Comparison of ENCODE assay signal across 23 cellular contexts in the genomic region with DNA sequence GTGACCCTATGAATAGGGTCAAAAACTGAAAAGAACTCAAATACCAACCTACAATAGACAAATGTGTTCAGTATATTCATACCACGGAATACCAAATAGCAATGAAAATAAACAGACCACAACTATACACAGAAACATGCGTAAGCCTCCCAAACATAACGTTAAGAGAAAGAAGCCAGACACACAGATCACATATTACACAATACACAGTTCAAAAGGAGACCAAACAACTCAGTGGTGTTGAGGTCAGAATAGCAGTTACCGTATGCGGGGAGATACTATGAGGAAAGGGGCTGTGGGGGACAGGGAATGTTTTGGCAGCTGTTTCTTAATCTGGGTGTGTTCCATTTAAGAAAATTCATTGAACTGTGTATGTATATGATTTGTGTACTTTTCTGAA. TPM values are rescaled to one million over a fixed set of nuclear protein-coding genes. Genes with fewer than 3 reads are reported as not detected.
DNase-seq lines count a peak whose midpoint lies in the region; ATAC-seq and TF ChIP-seq lines count a peak whose summit lies in the region.
"Had no signal": no experiment of that assay in that cellular context is flagged by ENCODE, and none has a peak within 500 bp of the region (broad histone marks: within the 10 kb centered on the region; RNA-seq: fewer than 3 reads in every experiment).

No MANE protein-coding gene starts in this region.

- TF ChIP-seq POLR2A in ovary (IDR thresholded peaks at IDR 0.05) = no peak

- H2BK120ac ChIP-seq in mesenchymal stem cell (ENCODE audit: low read depth, low read length) = no peak overlapping the region

- peaks cover 67% of the 10 kb centered on the region for H3K4me1 ChIP-seq in Caco-2
- H3K4me1 ChIP-seq in OCI-LY7 (ENCODE audit: insufficient read depth, low read length, poor library complexity, severe bottlenecking) = peaks cover 100% of the 10 kb centered on the region
- H3K4me1 ChIP-seq in mesenchymal stem cell (ENCODE audit: control insufficient read depth, insufficient read depth, low read depth, low read length) = peaks cover 4% of the 10 kb centered on the region
- H3K4me1 ChIP-seq in ovary (ENCODE audit: insufficient read depth) = peaks cover 1% of the 10 kb centered on the region

- no peak for DNase-seq in Caco-2
- no peak for DNase-seq in OCI-LY7 (ENCODE audit: low spot score)
- peak; percentile 22 to 46 for DNase-seq in cardiac fibroblast (ENCODE audit: low read depth in 2 of 2)
- DNase-seq in mesenchymal stem cell = peak; percentile 94
- no peak for DNase-seq in ovary
- no peak for DNase-seq in NCI-H1436 treated with DMSO at 0.1 percent for 48 hours (lab: John Stamatoyannopoulos, UW)
- DNase-seq: activated CD8-positive, alpha-beta memory T cell treated with anti-CD3 and anti-CD28 coated beads for 24 hours; activated T-cell treated with anti-CD3 and anti-CD28 coated beads, Interleukin-2, amount 50 U/mL, for 72 hours; CD4-positive, alpha-beta memory T cell; DMS79; erythroblast; islet precursor cell; NCI-H2081 treated with DMSO at 0.1 percent for 48 hours; NCI-H524; retina; SHP77 treated with DMSO at 0.1 percent for 48 hours; stimulated activated CD4-positive, alpha-beta T cell treated with anti-CD3 and anti-CD28 coated beads, Interleukin-15, amount 100 ng/mL, for 24 hours; stimulated activated naive CD4-positive, alpha-beta T cell treated with Interleukin-2 at 50 U/mL for 16 hours; trophoblast cell had no signal

- peaks cover 10% of the 10 kb centered on the region for H3K9me3 Mint-ChIP-seq in Caco-2 (ENCODE audit: unreplicated experiment)
- H3K9me3 Mint-ChIP-seq: activated T-cell treated with anti-CD3 and anti-CD28 coated beads, Interleukin-2, amount 50 U/mL, for 72 hours; CD4-positive, alpha-beta memory T cell; T-helper 1 cell treated with Interleukin-12 subunit alpha and Interleukin-12 subunit beta and Interleukin-4 antibody, amounts not matched to agents 30 μg/mL and 1 μg/mL, for 36 hours had no signal

- no peaks in the 10 kb centered on the region for H4K20me1 ChIP-seq in OCI-LY7 (ENCODE audit: insufficient read depth, low read length)

- H3K4me3 ChIP-seq in Caco-2 (ENCODE audit: low read depth, low read length) = no peak overlapping the region
- H3K4me3 ChIP-seq in OCI-LY7 (ENCODE audit: low read depth, low read length, poor library complexity, severe bottlenecking) = peak overlapping the region; percentile 91
- no peak overlapping the region for H3K4me3 ChIP-seq in cardiac fibroblast (replicated peaks in 1 of 2; ENCODE audit: low read depth in 2 of 2, low read length in 2 of 2)
- no peak overlapping the region for H3K4me3 ChIP-seq in mesenchymal stem cell (ENCODE audit: insufficient read depth in 1 of 2, low read depth in 1 of 2, low read length in 2 of 2)
- no peak overlapping the region for H3K4me3 ChIP-seq in ovary

- no peak overlapping the region for H2AK5ac ChIP-seq in mesenchymal stem cell (ENCODE audit: low read length, severe bottlenecking)

- H3K27ac ChIP-seq in OCI-LY7 (ENCODE audit: low read depth, low read length, poor library complexity, severe bottlenecking) = peak overlapping the region; percentile 88
- no peak overlapping the region for H3K27ac ChIP-seq in mesenchymal stem cell (ENCODE audit: low read length, poor library complexity, severe bottlenecking)
- H3K27ac ChIP-seq in ovary = no peak overlapping the region

- H3K79me1 ChIP-seq in mesenchymal stem cell (replicated peaks; ENCODE audit: low read length, poor library complexity, severe bottlenecking) = peaks cover 41% of the 10 kb centered on the region

- no peak overlapping the region for H3K9ac ChIP-seq in mesenchymal stem cell (ENCODE audit: low read length)

- H3K4ac ChIP-seq in mesenchymal stem cell (ENCODE audit: low read depth in 1 of 2, low read length in 2 of 2) = no peak overlapping the region

- H3K4me2 ChIP-seq in OCI-LY7 (ENCODE audit: low read length) (peak overlapping the region; percentile 98), mesenchymal stem cell (ENCODE audit: low read length, poor library complexity, severe bottlenecking) (no peak overlapping the region)

- H3K36me3 ChIP-seq in Caco-2 (ENCODE audit: control insufficient read depth, insufficient read depth, low read length) = no peaks in the 10 kb centered on the region
- H3K36me3 ChIP-seq in OCI-LY7 (ENCODE audit: insufficient read depth, low read length) = peaks cover 45% of the 10 kb centered on the region
- H3K36me3 ChIP-seq in mesenchymal stem cell (ENCODE audit: control insufficient read depth in 1 of 2, insufficient read depth in 2 of 2, low read depth in 1 of 2, low read length in 2 of 2) = no peaks in the 10 kb centered on the region
- no peaks in the 10 kb centered on the region for H3K36me3 ChIP-seq in ovary

- H2BK5ac ChIP-seq in mesenchymal stem cell (ENCODE audit: low read depth, low read length, poor library complexity, severe bottlenecking) = no peak overlapping the region

- POLR2A ChIA-PET in Caco-2 (lab: Charles Lee) (no interaction called here), OCI-LY7 (lab: Charles Lee) (interaction anchor here (0.7 to 6.7 kb wide), 7 partner anchors 8 to 756 kb away, joined by 3 to 58 read pairs (median 5); no protein-coding TSS in a partner anchor)

- peaks cover 12% of the 10 kb centered on the region for H3K36me3 Mint-ChIP-seq in Caco-2 (ENCODE audit: insufficient read depth, unreplicated experiment)
- H3K36me3 Mint-ChIP-seq: activated naive CD8-positive, alpha-beta T cell; CD4-positive, alpha-beta memory T cell had no signal

- H4K8ac ChIP-seq in mesenchymal stem cell (ENCODE audit: low read length) = no peak overlapping the region

- peaks cover 51% of the 10 kb centered on the region for H3K4me1 Mint-ChIP-seq in Caco-2 (ENCODE audit: low read depth, unreplicated experiment)

- 6% methylated on average over 5 of the region's 5 CpGs for WGBS in mesenchymal stem cell
- 74 to 77% (median 74%) methylated on average over 5 of the region's 5 CpGs for WGBS in ovary, 3 donors

- H3K14ac ChIP-seq in mesenchymal stem cell (ENCODE audit: low read length in 2 of 2) = no peak overlapping the region

- no peaks in the 10 kb centered on the region for H3K9me2 ChIP-seq in OCI-LY7 (ENCODE audit: insufficient read depth, low read length)

- BruUV-seq in Caco-2 (replicated peaks; lab: Mats Ljungman, UMichigan) (no TSS peak), OCI-LY7 (replicated peaks; lab: Mats Ljungman, UMichigan) (no TSS peak)

- H2BK15ac ChIP-seq in mesenchymal stem cell (ENCODE audit: low read depth, poor library complexity, severe bottlenecking) = no peak overlapping the region

- peak overlapping the region; percentile 20 for H3K27ac Mint-ChIP-seq in Caco-2 (ENCODE audit: unreplicated experiment)
- H3K27ac Mint-ChIP-seq: activated naive CD8-positive, alpha-beta T cell; activated T-cell treated with anti-CD3 and anti-CD28 coated beads, Interleukin-2, amount 50 U/mL, for 72 hours; CD4-positive, alpha-beta memory T cell; T-helper 1 cell treated with Interleukin-12 subunit alpha and Interleukin-12 subunit beta and Interleukin-4 antibody, amounts not matched to agents 30 μg/mL and 1 μg/mL, for 36 hours had no signal

- H3K9me3 ChIP-seq in Caco-2 = no peaks in the 10 kb centered on the region
- H3K9me3 ChIP-seq in OCI-LY7 (ENCODE audit: low read length) = peaks cover 7% of the 10 kb centered on the region; the same call in 1 of the 2 replicates
- H3K9me3 ChIP-seq in mesenchymal stem cell (ENCODE audit: control insufficient read depth, low read length) = no peaks in the 10 kb centered on the region
- no peaks in the 10 kb centered on the region for H3K9me3 ChIP-seq in ovary

- ATAC-seq in HG03045 (IDR thresholded peaks at IDR 0.05; ENCODE audit: unreplicated experiment) = no peak
- ATAC-seq in GM19023 (IDR thresholded peaks at IDR 0.05; ENCODE audit: unreplicated experiment) = no peak
- ATAC-seq: activated T-cell treated with anti-CD3 and anti-CD28 coated beads, Interleukin-2, amount 50 U/mL, for 72 hours had no signal

- H3K27me3 ChIP-seq in Caco-2 (replicated peaks; ENCODE audit: control insufficient read depth, insufficient read depth, low read length) (no peaks in the 10 kb centered on the region), mesenchymal stem cell (ENCODE audit: control insufficient read depth in 1 of 2, insufficient read depth in 1 of 2, low read length in 2 of 2) (peaks cover 0 to 8% of the 10 kb centered on the region in 2 experiments), ovary (no peaks in the 10 kb centered on the region)

- intact Hi-C loops in Caco-2 (cut with micrococcal nuclease; ENCODE audit: unreplicated experiment) = no loop called here
- intact Hi-C loops in OCI-LY7 (cut with micrococcal nuclease; ENCODE audit: unreplicated experiment) = no loop called here
- intact Hi-C loops in ovary (cut with DNase I) = no loop called here

- no peak overlapping the region for H4K91ac ChIP-seq in mesenchymal stem cell (ENCODE audit: low read length)

- no peak for TF ChIP-seq EP300 in ovary (IDR thresholded peaks at IDR 0.05)

- H2AFZ ChIP-seq in OCI-LY7 (ENCODE audit: low read length) (no peak overlapping the region; the same call in 1 of the 2 replicates), mesenchymal stem cell (ENCODE audit: low read depth, low read length) (no peak overlapping the region)

- no peak overlapping the region for H3K18ac ChIP-seq in mesenchymal stem cell (ENCODE audit: low read depth in 1 of 2, low read length in 2 of 2)

- no peaks in the 10 kb centered on the region for H3K27me3 Mint-ChIP-seq in Caco-2 (ENCODE audit: insufficient read depth, unreplicated experiment)

- H2BK12ac ChIP-seq in mesenchymal stem cell (ENCODE audit: low read length in 2 of 2) = no peak overlapping the region

- no peak for TF ChIP-seq CTCF in Caco-2 (IDR thresholded peaks at IDR 0.05; ENCODE audit: insufficient read depth in 1 of 2, low read depth in 1 of 2, low read length in 1 of 2, severe bottlenecking in 1 of 2, unreplicated experiment in 1 of 2)
- no peak for TF ChIP-seq CTCF in OCI-LY7 (conservative IDR thresholded peaks at IDR 0.05; ENCODE audit: low read length)
- no peak for TF ChIP-seq CTCF in cardiac fibroblast (IDR thresholded peaks at IDR 0.05; ENCODE audit: low read depth, low read length)
- TF ChIP-seq CTCF in ovary (IDR thresholded peaks at IDR 0.05) = no peak

- peaks cover 100% of the 10 kb centered on the region for H3K79me2 ChIP-seq in OCI-LY7 (ENCODE audit: insufficient read depth, low read depth, low read length)

- no peak overlapping the region for H3K4me3 Mint-ChIP-seq in Caco-2 (ENCODE audit: unreplicated experiment)
- H3K4me3 Mint-ChIP-seq: activated naive CD8-positive, alpha-beta T cell; activated T-cell treated with anti-CD3 and anti-CD28 coated beads, Interleukin-2, amount 50 U/mL, for 72 hours; CD4-positive, alpha-beta memory T cell; T-helper 1 cell treated with Interleukin-12 subunit alpha and Interleukin-12 subunit beta and Interleukin-4 antibody, amounts not matched to agents 30 μg/mL and 1 μg/mL, for 36 hours had no signal

- H3K23ac ChIP-seq in mesenchymal stem cell (ENCODE audit: low read length in 2 of 2) = no peak overlapping the region

- CTCF ChIA-PET in Caco-2 (lab: Charles Lee) (no interaction called here), OCI-LY7 (lab: Charles Lee; ENCODE audit: unreplicated experiment) (interaction anchor here (1.5 kb wide), 1 partner anchor 13 kb away, joined by 5 read pairs; no protein-coding TSS in a partner anchor)

RNA-seq across cellular contexts. Expression of a gene that starts 6.6 kb away (rescaled TPM):
- total RNA-seq in Caco-2 (2022) (71.2 and 79.5 TPM in 2 replicates), OCI-LY7 (2022) (157 and 170 TPM in 2 replicates), ovary (10 to 100 TPM in 5 of 7 donors, 1 to 10 TPM in 2; 8.6 to 36.6 (median 11.4) TPM)
- total RNA-seq in OCI-LY7 (2014; rRNA removed; shearing (Covaris generic)) = 58.4 and 65.7 TPM in 2 replicates
- 12.0 TPM for polyA plus RNA-seq in mesenchymal stem cell (2013, experiment 1 of 2)
- polyA plus RNA-seq in mesenchymal stem cell (2013, experiment 2 of 2) = 12.2 TPM
- polyA plus RNA-seq in ovary = 1 to 10 TPM; 2.5 to 8.5 TPM
- total RNA-seq: CD4-positive, alpha-beta memory T cell had no signal

RNA-seq across cellular contexts. Expression of a gene that starts 7.1 kb away (rescaled TPM):
- total RNA-seq in Caco-2 (2022) (4.7 and 5.9 TPM in 2 replicates), OCI-LY7 (2022) (22.2 and 24.2 TPM in 2 replicates), ovary (1 to 10 TPM in 4 of 7 donors, under 1 TPM in 3; 0.36 to 1.6 (median 1.1) TPM)
- 13.8 and 20.3 TPM in 2 replicates for total RNA-seq in OCI-LY7 (2014; rRNA removed; shearing (Covaris generic))
- 0.36 TPM for polyA plus RNA-seq in mesenchymal stem cell (2013, experiment 1 of 2)
- polyA plus RNA-seq in mesenchymal stem cell (2013, experiment 2 of 2) = 0.27 TPM
- 1 to 10 TPM in 1 of 2 donors, under 1 TPM in 1; 0.28 to 1.1 TPM for polyA plus RNA-seq in ovary
- total RNA-seq: CD4-positive, alpha-beta memory T cell had no signal

Comparison
In these comparisons a context has a peak if more than half of its experiments do, and no peak if none do; other contexts are left out.
1. DNase-seq: peak in cardiac fibroblast (2 of 2) and mesenchymal stem cell (single experiment); none in Caco-2 (0 of 2), OCI-LY7 (single experiment), ovary (0 of 5) and NCI-H1436 treated with DMSO at 0.1 percent for 48 hours (single experiment).